Comparison of ENCODE assay signal across 25 cellular contexts in genomic region chr5:143499480-143500114, GRCh38.
DNase-seq lines count a peak whose midpoint lies in the region; ATAC-seq and TF ChIP-seq lines count a peak whose summit lies in the region.
"Had no signal": no experiment of that assay in that cellular context is flagged by ENCODE, and none has a peak within 500 bp of the region (broad histone marks: within the 10 kb centered on the region; RNA-seq: fewer than 3 reads in every experiment).

No MANE protein-coding gene starts in this region.

- intact Hi-C loops in left ventricle myocardium superior (cut with micrococcal nuclease) = no loop called here

- no peaks in the 10 kb centered on the region for H3K27me3 Mint-ChIP-seq in endothelial cell (ENCODE audit: unreplicated experiment)
- H3K27me3 Mint-ChIP-seq: naive B cell had no signal

- no peak overlapping the region for H3K4me3 Mint-ChIP-seq in endothelial cell (ENCODE audit: unreplicated experiment)
- H3K4me3 Mint-ChIP-seq: naive B cell had no signal

- H3K36me3 ChIP-seq in HEK293 (ENCODE audit: control insufficient read depth in 2 of 2, insufficient read depth in 1 of 2, low read length in 2 of 2) = no peaks in the 10 kb centered on the region
- H3K36me3 ChIP-seq in SJCRH30 = no peaks in the 10 kb centered on the region
- H3K36me3 ChIP-seq: gastroesophageal sphincter, suprapubic skin had no signal

- H3K4me1 Mint-ChIP-seq in endothelial cell (ENCODE audit: unreplicated experiment) = no peaks in the 10 kb centered on the region
- H3K4me1 Mint-ChIP-seq: naive B cell had no signal

- H3K4me1 ChIP-seq in HEK293 (ENCODE audit: control insufficient read depth, insufficient read depth, low read length) (peaks cover 7% of the 10 kb centered on the region), SJCRH30 (peaks cover 12% of the 10 kb centered on the region)

- H3K27ac ChIP-seq in HEK293 (ENCODE audit: extremely low read depth, low read depth, low read length) = no peak overlapping the region
- peak overlapping the region; percentile 46 for H3K27ac ChIP-seq in SJCRH30
- H3K27ac ChIP-seq: gastroesophageal sphincter, parathyroid adenoma, suprapubic skin had no signal

- ATAC-seq in left ventricle myocardium superior = peak; percentile 71
- ATAC-seq: gastroesophageal sphincter, PC-3 had no signal

- CTCF ChIA-PET in HEK293 (lab: Yijun Ruan, JAX) = no interaction called here

- H3K9me3 Mint-ChIP-seq in endothelial cell (ENCODE audit: unreplicated experiment) = no peaks in the 10 kb centered on the region

- no peak overlapping the region for H3K27ac Mint-ChIP-seq in endothelial cell (ENCODE audit: unreplicated experiment)
- H3K27ac Mint-ChIP-seq: naive B cell had no signal

- H3K27me3 ChIP-seq in SJCRH30 = no peaks in the 10 kb centered on the region
- H3K27me3 ChIP-seq: gastroesophageal sphincter, suprapubic skin had no signal

- H3K36me3 Mint-ChIP-seq in endothelial cell (ENCODE audit: low read depth, unreplicated experiment) = no peaks in the 10 kb centered on the region
- H3K36me3 Mint-ChIP-seq: naive B cell had no signal

- no peak overlapping the region for H3K4me3 ChIP-seq in HEK293 (ENCODE audit: low read depth, low read length)
- H3K4me3 ChIP-seq in SJCRH30 = no peak overlapping the region
- H3K4me3 ChIP-seq: gastroesophageal sphincter, suprapubic skin had no signal

- H3K9me3 ChIP-seq in HEK293 (ENCODE audit: control insufficient read depth, insufficient read depth, low read depth, low read length) = no peaks in the 10 kb centered on the region
- H3K9me3 ChIP-seq in SJCRH30 (replicated peaks) = peaks cover 5% of the 10 kb centered on the region; the same call in 1 of the 2 replicates
- H3K9me3 ChIP-seq: gastroesophageal sphincter, SK-N-SH, suprapubic skin had no signal

- DNase-seq in Daoy (ENCODE audit: low read depth) (peak; percentile 7), SJCRH30 (peak; percentile 57 to 73), left ventricle myocardium superior (no peak), cortex of kidney (lab: John Stamatoyannopoulos, UW) (no peak), DMS153 (lab: John Stamatoyannopoulos, UW) (no peak), endothelial cell (ENCODE audit: low spot score) (no peak)
- no peak for DNase-seq in effector CD8-positive, alpha-beta T cell (lab: John Stamatoyannopoulos, UW)
- DNase-seq: activated CD4-positive, alpha-beta T cell treated with anti-CD3 and anti-CD28 coated beads for 48 hours; activated CD8-positive, alpha-beta memory T cell treated with anti-CD3 and anti-CD28 coated beads, Interleukin-2, amount 50 U/mL, for 48 hours; activated gamma-delta T cell; amygdala; cerebellar nuclear complex; COR-L47; H7; naive B cell; NCI-H1930; PC-3; SK-N-SH; small intestine; stimulated activated CD4-positive, alpha-beta T cell treated with anti-CD3 and anti-CD28 coated beads, Interleukin-4, amount 100 ng/mL, for 24 hours; T1000 had no signal

- POLR2A ChIA-PET in HEK293 (lab: Yijun Ruan, JAX) = no interaction called here

- TF ChIP-seq CTCF in HEK293 (tag by site-specific recombination; IDR thresholded peaks at IDR 0.05) (no peak), endothelial cell (IDR thresholded peaks at IDR 0.05; ENCODE audit: unreplicated experiment) (no peak)

TF ChIP-seq in HEK293, 187 proteins besides CTCF, POLR2A, EP300 and RAD21:
- peak; percentile 42; the same call in 1 of the 2 replicates for TF ChIP-seq ZBTB20 (tag by site-specific recombination; IDR thresholded peaks at IDR 0.05)
- no peak for TF ChIP-seq ZNF843 (tag by site-specific recombination; IDR thresholded peaks at IDR 0.05)

Comparison
In these comparisons a context has a peak if more than half of its experiments do, and no peak if none do; other contexts are left out.
1. DNase-seq: peak in Daoy (single experiment) and SJCRH30 (2 of 2); none in left ventricle myocardium superior (single experiment), cortex of kidney (single experiment), DMS153 (single experiment), endothelial cell (single experiment) and effector CD8-positive, alpha-beta T cell (single experiment).